In genomic region chr9:111599092-111599947, GRCh38 we compare ENCODE assay signal across 8 cellular contexts. TPM values are rescaled to one million over a fixed set of nuclear protein-coding genes. Genes with fewer than 3 reads are reported as not detected.
DNase-seq lines count a peak whose midpoint lies in the region; ATAC-seq and TF ChIP-seq lines count a peak whose summit lies in the region.

Gene PTGR1, minus strand, starts transcription at chr9:111599647. Its CDS starts 2,225 bp downstream, at chr9:111597422.

- WGBS in body of pancreas, 2 donors, result 0 to 2% methylated on average over 44 to 64 of the region's 64 CpGs

- peak; percentile 51 for ATAC-seq in HG02885 (IDR thresholded peaks at IDR 0.05; ENCODE audit: poor library complexity, unreplicated experiment)
- peak; percentile 88 for ATAC-seq in RWPE2 (ENCODE audit: low read depth)
- ATAC-seq in body of pancreas, result peak; percentile 79

- H3K4me1 ChIP-seq in RWPE2 (ENCODE audit: insufficient read depth, poor library complexity, severe bottlenecking), result peaks cover 7% of the 10 kb centered on the region
- peaks cover 5% of the 10 kb centered on the region for H3K4me1 ChIP-seq in body of pancreas

- peak in 2 of 3 donors; percentile 66 to 74 for TF ChIP-seq POLR2A in body of pancreas (IDR thresholded peaks at IDR 0.05)

- intact Hi-C loops in body of pancreas (cut with DNase I) (loop anchor here (10.0 kb wide), 1 partner anchor 85 kb away; no protein-coding TSS in a partner anchor), posterior cingulate gyrus (cut with DNase I) (loop anchor here (2.0 to 10.0 kb wide), 2 partner anchors 31 to 475 kb away; partner anchors contain the start of gene DNAJC25)

- H3K36me3 ChIP-seq in RWPE2 (ENCODE audit: low read depth), result peaks cover 28% of the 10 kb centered on the region
- peaks cover 3 to 8% of the 10 kb centered on the region in 2 donors for H3K36me3 ChIP-seq in body of pancreas (replicated peaks in 1 of 2; ENCODE audit: insufficient read depth in 1 of 2, low read depth in 2 of 2)

- TF ChIP-seq CTCF in RWPE2 (IDR thresholded peaks at IDR 0.05; ENCODE audit: poor library complexity, severe bottlenecking), result no peak
- TF ChIP-seq CTCF in body of pancreas (IDR thresholded peaks at IDR 0.05), result peak in 1 of 7 experiments; percentile 10

- H3K4me3 ChIP-seq in RWPE2 (ENCODE audit: severe bottlenecking), result peak within 1 kb of the TSS; percentile 50
- H3K4me3 ChIP-seq in body of pancreas, result peak within 1 kb of the TSS; percentile 47 to 71

- H3K27me3 ChIP-seq in RWPE2 (ENCODE audit: insufficient read depth, poor library complexity, severe bottlenecking), result no peaks in the 10 kb centered on the region
- no peaks in the 10 kb centered on the region for H3K27me3 ChIP-seq in body of pancreas

- H3K9me3 ChIP-seq in RWPE2 (ENCODE audit: severe bottlenecking), result no peaks in the 10 kb centered on the region
- no peaks in the 10 kb centered on the region for H3K9me3 ChIP-seq in body of pancreas

- H3K27ac ChIP-seq in RWPE2 (ENCODE audit: poor library complexity, severe bottlenecking) (peak within 1 kb of the TSS; percentile 56), body of pancreas (peak within 1 kb of the TSS; percentile 66 to 83 (median 80))

- peak; percentile 42 for DNase-seq in DMS114 treated with DMSO at 0.1 percent for 48 hours (lab: John Stamatoyannopoulos, UW; ENCODE audit: unreplicated experiment)
- peak; percentile 84 for DNase-seq in RWPE2 (ENCODE audit: low spot score)
- peak; percentile 80 to 85 (median 82) for DNase-seq in body of pancreas
- peak; percentile 84 for DNase-seq in hepatic stellate cell (ENCODE audit: low spot score)
- peak; percentile 45 to 96 (median 77) for DNase-seq in posterior cingulate gyrus
- DNase-seq in RPMI8226, result no peak
- no peak for DNase-seq in activated effector memory CD4-positive, alpha-beta T cell treated with anti-CD3 and anti-CD28 coated beads, Interleukin-2, amount 50 U/mL, for 16 hours

RNA-seq across cellular contexts. Expression of gene PTGR1, which starts in this region (rescaled TPM):
- 10 to 100 TPM in 1 of 2 donors, 1 to 10 TPM in 1; 8.2 to 18.9 TPM for total RNA-seq in body of pancreas

Comparison
In these comparisons a context has a peak if more than half of its experiments do, and no peak if none do; other contexts are left out.
1. DNase-seq: peak in DMS114 treated with DMSO at 0.1 percent for 48 hours (single experiment), RWPE2 (single experiment), body of pancreas (4 of 4), hepatic stellate cell (single experiment) and posterior cingulate gyrus (10 of 10); none in RPMI8226 (single experiment) and activated effector memory CD4-positive, alpha-beta T cell treated with anti-CD3 and anti-CD28 coated beads, Interleukin-2, amount 50 U/mL, for 16 hours (single experiment).
2. Peak in every context shown above with its lines, with median percentiles within 50 percentile points of each other: ATAC-seq.